In genomic region chr18:6741786-6742185, GRCh38 we compare ENCODE assay signal across 19 cellular contexts. TPM values are rescaled to one million over a fixed set of nuclear protein-coding genes. Genes with fewer than 3 reads are reported as not detected.
DNase-seq lines count a peak whose midpoint lies in the region; ATAC-seq, FAIRE-seq and TF ChIP-seq lines count a peak whose summit lies in the region.
"Had no signal": no experiment of that assay in that cellular context is flagged by ENCODE, and none has a peak within 500 bp of the region (broad histone marks: within the 10 kb centered on the region; RNA-seq: fewer than 3 reads in every experiment).

No MANE protein-coding gene starts in this region.

- no peaks in the 10 kb centered on the region for H3K27me3 Mint-ChIP-seq in Caco-2 (ENCODE audit: insufficient read depth, unreplicated experiment)
- H3K27me3 Mint-ChIP-seq: activated CD4-positive, alpha-beta memory T cell treated with anti-CD3 and anti-CD28 coated beads, Interleukin-2, amount 10 ng/mL, durations not matched to agents 7 days and 5 days; activated naive CD8-positive, alpha-beta T cell treated with anti-CD3 and anti-CD28 coated beads, Interleukin-2, amount 10 ng/mL, durations not matched to agents 7 days and 5 days; T-helper 17 cell had no signal

- FAIRE-seq in endothelial cell of umbilical vein (lab: Jason Lieb, UNC) = peak; percentile 8

- TSS peak; percentile 47 for BruUV-seq in endothelial cell of umbilical vein (replicated peaks; lab: Mats Ljungman, UMichigan)
- no TSS peak for BruUV-seq in Caco-2 (replicated peaks; lab: Mats Ljungman, UMichigan)

- 60 to 67% methylated on average over 2 of the region's 2 CpGs for WGBS in tibial nerve, 2 donors

- no peaks in the 10 kb centered on the region for H3K9me1 ChIP-seq in endothelial cell of umbilical vein (replicated peaks; ENCODE audit: control insufficient read depth, extremely low read depth, insufficient read depth, low read length)

- no peak for TF ChIP-seq EP300 in tibial nerve (IDR thresholded peaks at IDR 0.05)

- H3K4me3 ChIP-seq in SJCRH30 = no peak overlapping the region
- H3K4me3 ChIP-seq in endothelial cell of umbilical vein (replicated peaks in 1 of 3; ENCODE audit: insufficient read depth in 1 of 3, low read depth in 1 of 3, low read length in 3 of 3) = no peak overlapping the region
- peak overlapping the region; percentile 21 for H3K4me3 ChIP-seq in osteoblast (ENCODE audit: insufficient read depth, low read length)
- H3K4me3 ChIP-seq in tibial nerve = no peak overlapping the region
- no peak overlapping the region for H3K4me3 ChIP-seq in MM.1S (ENCODE audit: low read length)
- H3K4me3 ChIP-seq in Caco-2 (ENCODE audit: low read depth, low read length) = no peak overlapping the region
- H3K4me3 ChIP-seq: prostate gland had no signal

- CTCF ChIA-PET in endothelial cell of umbilical vein (lab: Charles Lee) = interaction anchor here (0.7 to 2.3 kb wide), 9 partner anchors 9 to 144 kb away, joined by 3 to 17 read pairs (median 8); partner anchors contain the start of gene ARHGAP28
- CTCF ChIA-PET in Caco-2 (lab: Charles Lee) = interaction anchor here (0.6 kb wide), 1 partner anchor 202 kb away, joined by 3 read pairs; no protein-coding TSS in a partner anchor

- TF ChIP-seq CTCF in endothelial cell of umbilical vein (IDR thresholded peaks at IDR 0.05; ENCODE audit: extremely low read depth in 1 of 2, insufficient read depth in 1 of 2, low read depth in 1 of 2, low read length in 2 of 2) (no peak), osteoblast (IDR thresholded peaks at IDR 0.05; ENCODE audit: extremely low read depth, low read depth, low read length) (no peak), tibial nerve (IDR thresholded peaks at IDR 0.05) (no peak), MM.1S (IDR thresholded peaks at IDR 0.05; ENCODE audit: low read length) (no peak), Caco-2 (IDR thresholded peaks at IDR 0.05; ENCODE audit: insufficient read depth in 1 of 2, low read depth in 1 of 2, low read length in 1 of 2, severe bottlenecking in 1 of 2, unreplicated experiment in 1 of 2) (no peak)

- dilution Hi-C loops in endothelial cell of umbilical vein (cut with MboI; ENCODE audit: extremely low pct_ligation_motif_present, low sequenced_read_pairs) = no loop called here

- H3K9me3 Mint-ChIP-seq in Caco-2 (ENCODE audit: unreplicated experiment) = peaks cover 2% of the 10 kb centered on the region
- H3K9me3 Mint-ChIP-seq: activated naive CD8-positive, alpha-beta T cell treated with anti-CD3 and anti-CD28 coated beads, Interleukin-2, amount 10 ng/mL, durations not matched to agents 7 days and 5 days had no signal

- H3K4me1 Mint-ChIP-seq in Caco-2 (ENCODE audit: low read depth, unreplicated experiment) = peaks cover 12% of the 10 kb centered on the region
- H3K4me1 Mint-ChIP-seq: activated CD4-positive, alpha-beta memory T cell treated with anti-CD3 and anti-CD28 coated beads, Interleukin-2, amount 10 ng/mL, durations not matched to agents 7 days and 5 days; activated naive CD8-positive, alpha-beta T cell treated with anti-CD3 and anti-CD28 coated beads, Interleukin-2, amount 10 ng/mL, durations not matched to agents 7 days and 5 days; T-helper 17 cell had no signal

- H4K20me1 ChIP-seq in endothelial cell of umbilical vein (replicated peaks; ENCODE audit: control insufficient read depth, extremely low read depth, insufficient read depth, low read length) (no peaks in the 10 kb centered on the region), osteoblast (ENCODE audit: insufficient read depth, low read length) (no peaks in the 10 kb centered on the region), MM.1S (ENCODE audit: insufficient read depth, low read length) (no peaks in the 10 kb centered on the region)

- TF ChIP-seq POLR2A in endothelial cell of umbilical vein (IDR thresholded peaks at IDR 0.05; ENCODE audit: low read depth, low read length) (no peak), tibial nerve (IDR thresholded peaks at IDR 0.05) (no peak)

- H3K9me3 ChIP-seq in SJCRH30 (replicated peaks) = no peaks in the 10 kb centered on the region; the same call in 1 of the 2 replicates
- no peaks in the 10 kb centered on the region for H3K9me3 ChIP-seq in endothelial cell of umbilical vein (replicated peaks; ENCODE audit: control insufficient read depth, insufficient read depth, low read length)
- H3K9me3 ChIP-seq in osteoblast (ENCODE audit: low read depth, low read length) = no peaks in the 10 kb centered on the region
- H3K9me3 ChIP-seq in tibial nerve = no peaks in the 10 kb centered on the region
- H3K9me3 ChIP-seq in MM.1S (replicated peaks; ENCODE audit: insufficient read depth, low read length) = no peaks in the 10 kb centered on the region
- H3K9me3 ChIP-seq in Caco-2 = no peaks in the 10 kb centered on the region
- H3K9me3 ChIP-seq: prostate gland had no signal

- no peaks in the 10 kb centered on the region for H3F3A ChIP-seq in MM.1S (ENCODE audit: insufficient read depth, low read length)

- POLR2A ChIA-PET in endothelial cell of umbilical vein (lab: Charles Lee) = interaction anchor here (1.4 kb wide), 1 partner anchor 66 kb away, joined by 7 read pairs; no protein-coding TSS in a partner anchor
- POLR2A ChIA-PET in Caco-2 (lab: Charles Lee) = no interaction called here

- H3K79me2 ChIP-seq in endothelial cell of umbilical vein (ENCODE audit: control insufficient read depth, insufficient read depth, low read length) (no peaks in the 10 kb centered on the region), osteoblast (ENCODE audit: insufficient read depth, low read length) (no peaks in the 10 kb centered on the region), MM.1S (ENCODE audit: low read length) (no peaks in the 10 kb centered on the region)

- ATAC-seq in HG03045 (IDR thresholded peaks at IDR 0.05; ENCODE audit: unreplicated experiment) = no peak
- ATAC-seq: HCT116, left lobe of liver, T-helper 17 cell had no signal

- H3K27me3 ChIP-seq in SJCRH30 (no peaks in the 10 kb centered on the region), endothelial cell of umbilical vein (ENCODE audit: control insufficient read depth in 2 of 2, insufficient read depth in 2 of 2, low read length in 2 of 2) (no peaks in the 10 kb centered on the region), osteoblast (ENCODE audit: insufficient read depth, low read length) (no peaks in the 10 kb centered on the region), tibial nerve (no peaks in the 10 kb centered on the region), MM.1S (replicated peaks; ENCODE audit: insufficient read depth, low read length) (no peaks in the 10 kb centered on the region), Caco-2 (replicated peaks; ENCODE audit: control insufficient read depth, insufficient read depth, low read length) (no peaks in the 10 kb centered on the region)

- H3K36me3 Mint-ChIP-seq in Caco-2 (ENCODE audit: insufficient read depth, unreplicated experiment) = peaks cover 31% of the 10 kb centered on the region
- H3K36me3 Mint-ChIP-seq: activated naive CD8-positive, alpha-beta T cell treated with anti-CD3 and anti-CD28 coated beads, Interleukin-2, amount 10 ng/mL, durations not matched to agents 7 days and 5 days had no signal

- no peak for DNase-seq in SJCRH30
- DNase-seq in endothelial cell of umbilical vein (ENCODE audit: low read depth, low spot score) = no peak
- DNase-seq in osteoblast (ENCODE audit: insufficient read length, low spot score, missing footprints) = no peak
- no peak for DNase-seq in tibial nerve (ENCODE audit: low spot score in 2 of 2)
- DNase-seq in MM.1S = no peak
- DNase-seq in Caco-2 = no peak
- DNase-seq: activated CD4-positive, alpha-beta memory T cell treated with anti-CD3 and anti-CD28 coated beads, Interleukin-2, amount 10 ng/mL, durations not matched to agents 7 days and 5 days; activated naive CD8-positive, alpha-beta T cell treated with anti-CD3 and anti-CD28 coated beads, Interleukin-2, amount 10 ng/mL, durations not matched to agents 7 days and 5 days; Calu3; effector CD4-positive, alpha-beta T cell; NCI-H146; NCI-H345; stimulated activated naive CD4-positive, alpha-beta T cell; T-helper 17 cell had no signal

- H3K4me1 ChIP-seq in SJCRH30 = peaks cover 70% of the 10 kb centered on the region
- peaks cover 24% of the 10 kb centered on the region for H3K4me1 ChIP-seq in endothelial cell of umbilical vein (ENCODE audit: control insufficient read depth, extremely low read depth, insufficient read depth, low read length)
- H3K4me1 ChIP-seq in osteoblast (ENCODE audit: insufficient read depth, low read length) = peaks cover 27% of the 10 kb centered on the region
- peaks cover 0 to 12% (median 0%) of the 10 kb centered on the region in 4 donors for H3K4me1 ChIP-seq in tibial nerve
- no peaks in the 10 kb centered on the region for H3K4me1 ChIP-seq in MM.1S (ENCODE audit: low read length)
- H3K4me1 ChIP-seq in Caco-2 = peaks cover 10% of the 10 kb centered on the region; the same call in 1 of the 2 replicates

- no peak overlapping the region for H3K27ac Mint-ChIP-seq in Caco-2 (ENCODE audit: unreplicated experiment)
- H3K27ac Mint-ChIP-seq: activated CD4-positive, alpha-beta memory T cell treated with anti-CD3 and anti-CD28 coated beads, Interleukin-2, amount 10 ng/mL, durations not matched to agents 7 days and 5 days; activated naive CD8-positive, alpha-beta T cell treated with anti-CD3 and anti-CD28 coated beads, Interleukin-2, amount 10 ng/mL, durations not matched to agents 7 days and 5 days; T-helper 17 cell had no signal

- H3K27ac ChIP-seq in SJCRH30 (peak overlapping the region; percentile 66), endothelial cell of umbilical vein (ENCODE audit: insufficient read depth, low read depth, low read length) (peak overlapping the region; percentile 70), osteoblast (ENCODE audit: low read depth, low read length) (peak overlapping the region; percentile 87), tibial nerve (peak overlapping the region in 3 of 4 donors; percentile 32 to 59 (median 54)), MM.1S (ENCODE audit: low read length) (no peak overlapping the region)
- H3K27ac ChIP-seq: prostate gland, RWPE1 had no signal

- H2AFZ ChIP-seq in endothelial cell of umbilical vein (ENCODE audit: low read depth, low read length) = no peak overlapping the region
- H2AFZ ChIP-seq in osteoblast (ENCODE audit: low read length) = peak overlapping the region; percentile 35
- H2AFZ ChIP-seq in MM.1S (ENCODE audit: low read length) = no peak overlapping the region

- H3K9ac ChIP-seq in endothelial cell of umbilical vein (replicated peaks; ENCODE audit: extremely low read depth, insufficient read depth, low read length) (no peak overlapping the region), MM.1S (ENCODE audit: low read length) (no peak overlapping the region)

- H3K9me2 ChIP-seq in MM.1S (replicated peaks; ENCODE audit: insufficient read depth, low read length) = no peaks in the 10 kb centered on the region

- H3K4me2 ChIP-seq in endothelial cell of umbilical vein (ENCODE audit: insufficient read depth, low read length) = peak overlapping the region; percentile 53
- H3K4me2 ChIP-seq in osteoblast (ENCODE audit: insufficient read depth, low read length) = peak overlapping the region; percentile 67
- no peak overlapping the region for H3K4me2 ChIP-seq in MM.1S (ENCODE audit: low read depth, low read length)

- intact Hi-C loops in endothelial cell of umbilical vein (cut with micrococcal nuclease) = loop anchor here (1.0 to 2.0 kb wide), 5 partner anchors 8 to 67 kb away; partner anchors contain the start of gene ARHGAP28
- intact Hi-C loops in Caco-2 (cut with micrococcal nuclease; ENCODE audit: unreplicated experiment) = no loop called here

- H3K36me3 ChIP-seq in SJCRH30 = no peaks in the 10 kb centered on the region
- H3K36me3 ChIP-seq in endothelial cell of umbilical vein (ENCODE audit: control insufficient read depth in 2 of 2, extremely low read depth in 1 of 2, insufficient read depth in 2 of 2, low read length in 2 of 2) = no peaks in the 10 kb centered on the region
- H3K36me3 ChIP-seq in osteoblast (ENCODE audit: insufficient read depth, low read length) = no peaks in the 10 kb centered on the region
- H3K36me3 ChIP-seq in tibial nerve = no peaks in the 10 kb centered on the region
- no peaks in the 10 kb centered on the region for H3K36me3 ChIP-seq in MM.1S (replicated peaks; ENCODE audit: insufficient read depth, low read length)
- no peaks in the 10 kb centered on the region for H3K36me3 ChIP-seq in Caco-2 (ENCODE audit: control insufficient read depth, insufficient read depth, low read length)
- H3K36me3 ChIP-seq: prostate gland had no signal

- no peak overlapping the region for H3K4me3 Mint-ChIP-seq in Caco-2 (ENCODE audit: unreplicated experiment)
- H3K4me3 Mint-ChIP-seq: activated CD4-positive, alpha-beta memory T cell treated with anti-CD3 and anti-CD28 coated beads, Interleukin-2, amount 10 ng/mL, durations not matched to agents 7 days and 5 days; activated naive CD8-positive, alpha-beta T cell treated with anti-CD3 and anti-CD28 coated beads, Interleukin-2, amount 10 ng/mL, durations not matched to agents 7 days and 5 days; T-helper 17 cell had no signal

RNA-seq across cellular contexts. Expression of gene ARHGAP28, which starts 12.3 kb away (rescaled TPM):
- total RNA-seq in SJCRH30 (2014; rRNA removed; shearing (Covaris generic)) = 12.6 and 15.1 TPM in 2 replicates
- total RNA-seq in endothelial cell of umbilical vein = 21.0 and 23.4 TPM in 2 replicates
- 3.3 and 3.8 TPM in 2 replicates for polyA plus RNA-seq in endothelial cell of umbilical vein
- 4.3 and 4.8 TPM in 2 replicates for polyA plus RNA-seq in endothelial cell of umbilical vein (2011; cell fraction: cytosol; rRNA removed)
- polyA plus RNA-seq in endothelial cell of umbilical vein (2011; cell fraction: nucleus; rRNA removed) = 12.8 and 13.2 TPM in 2 replicates
- 5.2 and 6.0 TPM in 2 replicates for polyA plus RNA-seq in endothelial cell of umbilical vein (2012)
- 19.6 and 20.8 TPM in 2 replicates for polyA minus RNA-seq in endothelial cell of umbilical vein
- polyA minus RNA-seq in endothelial cell of umbilical vein (2011; cell fraction: cytosol; rRNA and poly(A)+ RNA removed) = 0.82 TPM
- polyA minus RNA-seq in endothelial cell of umbilical vein (2011; cell fraction: nucleus; rRNA and poly(A)+ RNA removed) = 29.8 and 33.6 TPM in 2 replicates
- total RNA-seq in osteoblast = 23.9 and 24.2 TPM in 2 replicates
- total RNA-seq in tibial nerve = 1 to 10 TPM; 3.6 to 7.8 (median 6.0) TPM
- total RNA-seq in Caco-2 (2022) = 92.2 and 118 TPM in 2 replicates
- total RNA-seq: activated CD4-positive, alpha-beta memory T cell treated with anti-CD3 and anti-CD28 coated beads, Interleukin-2, amount 10 ng/mL, durations not matched to agents 7 days and 5 days; activated naive CD8-positive, alpha-beta T cell treated with anti-CD3 and anti-CD28 coated beads, Interleukin-2, amount 10 ng/mL, durations not matched to agents 7 days and 5 days; Calu3; T-helper 17 cell had no signal
